In genomic region chr12:54282949-54283593, GRCh38 we compare ENCODE assay signal across 10 cellular contexts. TPM values are rescaled to one million over a fixed set of nuclear protein-coding genes. Genes with fewer than 3 reads are reported as not detected.
DNase-seq lines count a peak whose midpoint lies in the region; ATAC-seq, FAIRE-seq and TF ChIP-seq lines count a peak whose summit lies in the region.
"Had no signal": no experiment of that assay in that cellular context is flagged by ENCODE, and none has a peak within 500 bp of the region (broad histone marks: within the 10 kb centered on the region; RNA-seq: fewer than 3 reads in every experiment).

No MANE protein-coding gene starts in this region.

- no peak for TF ChIP-seq CTCF in BE2C (IDR thresholded peaks at IDR 0.05; ENCODE audit: low read depth, low read length)
- TF ChIP-seq CTCF in mammary epithelial cell (conservative IDR thresholded peaks at IDR 0.05 in 1 of 2, IDR thresholded peaks at IDR 0.05 in 1 of 2; ENCODE audit: extremely low read depth in 1 of 2, insufficient read depth in 1 of 2, low read depth in 1 of 2, low read length in 2 of 2): no peak

- peaks cover 20 to 25% of the 10 kb centered on the region in 2 donors for H3K36me3 Mint-ChIP-seq in naive B cell

- no peaks in the 10 kb centered on the region; the same call in 1 of the 2 replicates for H3K9me3 ChIP-seq in BE2C
- no peaks in the 10 kb centered on the region for H3K9me3 ChIP-seq in HUES64 (ENCODE audit: insufficient read depth, low read depth, low read length)
- no peaks in the 10 kb centered on the region for H3K9me3 ChIP-seq in mammary epithelial cell (replicated peaks; ENCODE audit: insufficient read depth, low read length)
- H3K9me3 ChIP-seq: adrenal gland had no signal

- FAIRE-seq in frontal cortex (lab: Jason Lieb, UNC): no peak

- 65% methylated on average over 11 of the region's 11 CpGs for WGBS in HUES64
- 6% methylated on average over 11 of the region's 11 CpGs for WGBS in mammary epithelial cell (ENCODE audit: low coverage, missing lambda C conversion rate)

- dilution Hi-C loops in mammary epithelial cell (cut with HindIII; ENCODE audit: low sequenced_read_pairs): no loop called here

- H3K9ac ChIP-seq in HUES64 (ENCODE audit: low read depth, low read length) (peak overlapping the region; percentile 100), mammary epithelial cell (ENCODE audit: insufficient read depth, low read length) (peak overlapping the region; percentile 99)

- peaks cover 74% of the 10 kb centered on the region for H3K36me3 ChIP-seq in BE2C
- peaks cover 86% of the 10 kb centered on the region for H3K36me3 ChIP-seq in HUES64 (ENCODE audit: insufficient read depth, low read length)
- H3K36me3 ChIP-seq in mammary epithelial cell (ENCODE audit: insufficient read depth, low read length): peaks cover 48% of the 10 kb centered on the region

- peak overlapping the region in 5 of 6 donors; percentile 65 to 90 (median 80) for H3K27ac Mint-ChIP-seq in naive B cell

- H3K27me3 ChIP-seq in BE2C (no peaks in the 10 kb centered on the region), HUES64 (ENCODE audit: insufficient read depth, low read length) (no peaks in the 10 kb centered on the region), mammary epithelial cell (ENCODE audit: insufficient read depth, low read length) (no peaks in the 10 kb centered on the region)
- H3K27me3 ChIP-seq: adrenal gland had no signal

- ATAC-seq in naive B cell (ENCODE audit: low read depth in 2 of 2) (no peak), GM18907 (IDR thresholded peaks at IDR 0.05; ENCODE audit: unreplicated experiment) (no peak)

- H3K27ac ChIP-seq in HUES64 (ENCODE audit: low read depth, low read length): peak overlapping the region; percentile 55; the same call in 1 of the 2 replicates
- H3K27ac ChIP-seq in mammary epithelial cell (ENCODE audit: insufficient read depth, low read depth, low read length): peak overlapping the region; percentile 98

- peak overlapping the region in 2 of 8 donors; percentile 71 to 79 for H3K4me3 Mint-ChIP-seq in naive B cell

- in situ Hi-C loops in mammary epithelial cell (cut with MboI; ENCODE audit: low sequenced_read_pairs in 2 of 2): no loop called here

- H3K4me3 ChIP-seq in BE2C (ENCODE audit: low read depth, low read length): peak overlapping the region; percentile 78
- H3K4me3 ChIP-seq in HUES64 (ENCODE audit: low read length): peak overlapping the region; percentile 93
- peak overlapping the region; percentile 59 to 93 (median 83) for H3K4me3 ChIP-seq in mammary epithelial cell (replicated peaks in 1 of 3; ENCODE audit: insufficient read depth in 1 of 3, low read depth in 2 of 3, low read length in 3 of 3)

- H3K4me1 ChIP-seq in BE2C (no peaks in the 10 kb centered on the region; the same call in 1 of the 2 replicates), HUES64 (ENCODE audit: insufficient read depth, low read length) (peaks cover 21% of the 10 kb centered on the region; the same call in 1 of the 2 replicates), mammary epithelial cell (ENCODE audit: insufficient read depth, low read length) (peaks cover 23% of the 10 kb centered on the region)

- peaks cover 67% of the 10 kb centered on the region for H3K79me2 ChIP-seq in mammary epithelial cell (ENCODE audit: insufficient read depth, low read length)

- H3K27me3 Mint-ChIP-seq in naive B cell: no peaks in the 10 kb centered on the region

- CTCF ChIA-PET in mammary epithelial cell (lab: Charles Lee; ENCODE audit: low non-redundant PET): no interaction called here

- intact Hi-C loops in mammary epithelial cell (cut with micrococcal nuclease): no loop called here

- H2AFZ ChIP-seq in mammary epithelial cell (ENCODE audit: low read depth, low read length): no peak overlapping the region

- H3K4me1 Mint-ChIP-seq in naive B cell: peaks cover 22 to 43% (median 26%) of the 10 kb centered on the region in 3 donors

- DNase-seq in BE2C (peak; percentile 40), mammary epithelial cell (no peak), naive B cell (no peak), NCI-H446 treated with DMSO at 0.1 percent for 48 hours (lab: John Stamatoyannopoulos, UW) (no peak), HuH-7 (ENCODE audit: low spot score) (no peak), frontal cortex (ENCODE audit: low spot score in 2 of 2) (no peak)
- DNase-seq: NCI-H1092 had no signal

- H4K20me1 ChIP-seq in mammary epithelial cell (ENCODE audit: insufficient read depth, low read length): peaks cover 16% of the 10 kb centered on the region

- H3K9me3 Mint-ChIP-seq in naive B cell: no peaks in the 10 kb centered on the region

- BruUV-seq in mammary epithelial cell (replicated peaks; lab: Mats Ljungman, UMichigan): no TSS peak

- H3K4me2 ChIP-seq in mammary epithelial cell (ENCODE audit: insufficient read depth, low read depth, low read length): peak overlapping the region; percentile 80

RNA-seq across cellular contexts. Expression of gene HNRNPA1, which starts 2.5 kb away (rescaled TPM):
- 1,163 TPM for polyA plus RNA-seq in BE2C (2012; ENCODE audit: insufficient read depth, insufficient read length, low read depth)
- 2,281 TPM for polyA plus RNA-seq in HUES64 (2013, experiment 1 of 2)
- 2,616 TPM for polyA plus RNA-seq in HUES64 (2013, experiment 2 of 2)
- 1,000 to 10,000 TPM in 1 of 2 donors, 100 to 1,000 TPM in 1; 216 to 1,018 TPM for total RNA-seq in mammary epithelial cell
- 973 TPM for polyA plus RNA-seq in mammary epithelial cell
- polyA minus RNA-seq in mammary epithelial cell: 602 TPM
- polyA plus RNA-seq in naive B cell (ENCODE audit: low read depth in 6 of 6): 100 to 1,000 TPM; 658 to 830 (median 791) TPM
- 679 TPM for total RNA-seq in frontal cortex

RNA-seq across cellular contexts. Expression of gene CBX5, which starts 3.1 kb away (rescaled TPM):
- 30.1 TPM for polyA plus RNA-seq in BE2C (2012; ENCODE audit: insufficient read depth, insufficient read length, low read depth)
- polyA plus RNA-seq in HUES64 (2013, experiment 1 of 2): 84.3 TPM
- polyA plus RNA-seq in HUES64 (2013, experiment 2 of 2): 96.8 TPM
- total RNA-seq in mammary epithelial cell (10 to 100 TPM; 37.2 to 68.1 TPM), frontal cortex (83.2 TPM)
- polyA plus RNA-seq in mammary epithelial cell (26.9 TPM), naive B cell (ENCODE audit: low read depth in 6 of 6) (10 to 100 TPM; 12.3 to 31.8 (median 24.1) TPM)
- polyA minus RNA-seq in mammary epithelial cell: 126 TPM

RNA-seq across cellular contexts. Expression of gene NFE2, which starts 17.7 kb away (rescaled TPM):
- polyA plus RNA-seq in BE2C (2012; ENCODE audit: insufficient read depth, insufficient read length, low read depth): 0.97 TPM
- 1.3 TPM for polyA plus RNA-seq in HUES64 (2013, experiment 1 of 2)
- 2.3 TPM for polyA plus RNA-seq in HUES64 (2013, experiment 2 of 2)
- total RNA-seq in mammary epithelial cell (under 1 TPM; 0.26 to 0.67 TPM), frontal cortex (0.82 TPM)
- polyA plus RNA-seq in mammary epithelial cell (0.54 TPM), naive B cell (ENCODE audit: low read depth in 6 of 6) (1 to 10 TPM in 3 of 6 donors, under 1 TPM in 2, not detected in 1; 0.51 to 3.6 (median 1.5) TPM)
- not detected for polyA minus RNA-seq in mammary epithelial cell

RNA-seq across cellular contexts. Expression of gene COPZ1, which starts 41.9 kb away (rescaled TPM):
- 156 TPM for polyA plus RNA-seq in BE2C (2012; ENCODE audit: insufficient read depth, insufficient read length, low read depth)
- polyA plus RNA-seq in HUES64 (2013, experiment 1 of 2): 74.1 TPM
- 82.3 TPM for polyA plus RNA-seq in HUES64 (2013, experiment 2 of 2)
- total RNA-seq in mammary epithelial cell (100 to 1,000 TPM; 113 to 155 TPM), frontal cortex (59.9 TPM)
- polyA plus RNA-seq in mammary epithelial cell (172 TPM), naive B cell (ENCODE audit: low read depth in 6 of 6) (100 to 1,000 TPM; 166 to 227 (median 177) TPM)
- polyA minus RNA-seq in mammary epithelial cell: 168 TPM
